18 cellular contexts compared by ENCODE assay signal in genomic region chr9:137728444-137729311, GRCh38.
DNase-seq lines count a peak whose midpoint lies in the region; ATAC-seq, FAIRE-seq and TF ChIP-seq lines count a peak whose summit lies in the region.
"Had no signal": no experiment of that assay in that cellular context is flagged by ENCODE, and none has a peak within 500 bp of the region (broad histone marks: within the 10 kb centered on the region; RNA-seq: fewer than 3 reads in every experiment).

No MANE protein-coding gene starts in this region.

- H3K4me1 ChIP-seq in breast epithelium: no peaks in the 10 kb centered on the region
- no peaks in the 10 kb centered on the region for H3K4me1 ChIP-seq in pancreas

- 92% methylated on average over 20 of the region's 20 CpGs for WGBS in pancreas, 2 donors

- H3K9me3 Mint-ChIP-seq in MCF 10A (ENCODE audit: unreplicated experiment): no peaks in the 10 kb centered on the region

- H3K36me3 ChIP-seq in breast epithelium: no peaks in the 10 kb centered on the region
- H3K36me3 ChIP-seq in pancreas: peaks cover 0 to 8% (median 4%) of the 10 kb centered on the region in 3 donors

- DNase-seq in MCF 10A (ENCODE audit: unreplicated experiment) (no peak), breast epithelium (ENCODE audit: low spot score in 2 of 2) (no peak), islet precursor cell (peak; percentile 32), pancreas (no peak), cerebellar nuclear complex (lab: John Stamatoyannopoulos, UW) (no peak), NCI-H510A treated with DMSO at 0.1 percent for 48 hours (lab: John Stamatoyannopoulos, UW) (no peak)
- DNase-seq in activated CD4-positive, alpha-beta T cell treated with anti-CD3 and anti-CD28 coated beads, Interleukin-2, amount 50 U/mL, for 48 hours: no peak
- no peak for DNase-seq in activated CD4-positive, alpha-beta T cell treated with anti-CD3 and anti-CD28 coated beads, Interleukin-2, amount 50 U/mL, for 4 hours
- DNase-seq: CD8-positive, alpha-beta memory T cell; DND-41; NCI-H187; NCI-H226; NCI-H526 had no signal

- H3K4me1 Mint-ChIP-seq in MCF 10A (ENCODE audit: insufficient read depth, unreplicated experiment): no peaks in the 10 kb centered on the region

- no peaks in the 10 kb centered on the region for H3K9me3 ChIP-seq in breast epithelium
- no peaks in the 10 kb centered on the region for H3K9me3 ChIP-seq in pancreas

- TF ChIP-seq CTCF in MCF 10A (IDR thresholded peaks at IDR 0.05; ENCODE audit: unreplicated experiment) (no peak), breast epithelium (IDR thresholded peaks at IDR 0.05) (no peak), pancreas (IDR thresholded peaks at IDR 0.05) (no peak)

- no peak for FAIRE-seq in pancreas (lab: Jason Lieb, UNC)
- FAIRE-seq: A204.1, G401.6 had no signal

- POLR2A ChIA-PET in MCF 10A (lab: Yijun Ruan, JAX): no interaction called here

- H3K4me3 ChIP-seq in breast epithelium (no peak overlapping the region), pancreas (no peak overlapping the region)
- H3K4me3 ChIP-seq: BLaER1 treated with 17β-estradiol and CSF1 and Interleukin-3, amounts not matched to agents 10 nM and 100 nM had no signal

- no TSS peak for BruUV-seq in MCF 10A (replicated peaks; lab: Mats Ljungman, UMichigan)

- no peak for TF ChIP-seq POLR2A in breast epithelium (IDR thresholded peaks at IDR 0.05)

- peak overlapping the region; percentile 40 for H3K27ac Mint-ChIP-seq in MCF 10A (ENCODE audit: low read depth, unreplicated experiment)

- H3K27me3 Mint-ChIP-seq in MCF 10A (ENCODE audit: insufficient read depth, unreplicated experiment): no peaks in the 10 kb centered on the region
- H3K27me3 Mint-ChIP-seq: CD8-positive, alpha-beta memory T cell; IgD-negative memory B cell had no signal

- peak in 3 of 4 donors; percentile 45 to 68 (median 65) for ATAC-seq in pancreas
- ATAC-seq: HCT116 had no signal

- H3K27ac ChIP-seq in breast epithelium (no peak overlapping the region), pancreas (no peak overlapping the region)
- H3K27ac ChIP-seq: BLaER1 treated with 17β-estradiol and CSF1 and Interleukin-3, amounts not matched to agents 10 nM and 100 nM had no signal

- no peak overlapping the region for H3K4me3 Mint-ChIP-seq in MCF 10A (ENCODE audit: unreplicated experiment)
- H3K4me3 Mint-ChIP-seq: CD8-positive, alpha-beta memory T cell; IgD-negative memory B cell had no signal

- H3K27me3 ChIP-seq in breast epithelium: no peaks in the 10 kb centered on the region
- H3K27me3 ChIP-seq in pancreas: no peaks in the 10 kb centered on the region
- H3K27me3 ChIP-seq: BLaER1 treated with 17β-estradiol and CSF1 and Interleukin-3, amounts not matched to agents 10 nM and 100 nM had no signal

- intact Hi-C loops in MCF 10A (cut with micrococcal nuclease): no loop called here
- intact Hi-C loops in breast epithelium (cut with DNase I; ENCODE audit: low total_unique reads): no loop called here
- intact Hi-C loops in pancreas (cut with DNase I): no loop called here

- peaks cover 69% of the 10 kb centered on the region for H3K36me3 Mint-ChIP-seq in MCF 10A (ENCODE audit: insufficient read depth, unreplicated experiment)

- CTCF ChIA-PET in MCF 10A (lab: Yijun Ruan, JAX): no interaction called here
